In the genomic region with DNA sequence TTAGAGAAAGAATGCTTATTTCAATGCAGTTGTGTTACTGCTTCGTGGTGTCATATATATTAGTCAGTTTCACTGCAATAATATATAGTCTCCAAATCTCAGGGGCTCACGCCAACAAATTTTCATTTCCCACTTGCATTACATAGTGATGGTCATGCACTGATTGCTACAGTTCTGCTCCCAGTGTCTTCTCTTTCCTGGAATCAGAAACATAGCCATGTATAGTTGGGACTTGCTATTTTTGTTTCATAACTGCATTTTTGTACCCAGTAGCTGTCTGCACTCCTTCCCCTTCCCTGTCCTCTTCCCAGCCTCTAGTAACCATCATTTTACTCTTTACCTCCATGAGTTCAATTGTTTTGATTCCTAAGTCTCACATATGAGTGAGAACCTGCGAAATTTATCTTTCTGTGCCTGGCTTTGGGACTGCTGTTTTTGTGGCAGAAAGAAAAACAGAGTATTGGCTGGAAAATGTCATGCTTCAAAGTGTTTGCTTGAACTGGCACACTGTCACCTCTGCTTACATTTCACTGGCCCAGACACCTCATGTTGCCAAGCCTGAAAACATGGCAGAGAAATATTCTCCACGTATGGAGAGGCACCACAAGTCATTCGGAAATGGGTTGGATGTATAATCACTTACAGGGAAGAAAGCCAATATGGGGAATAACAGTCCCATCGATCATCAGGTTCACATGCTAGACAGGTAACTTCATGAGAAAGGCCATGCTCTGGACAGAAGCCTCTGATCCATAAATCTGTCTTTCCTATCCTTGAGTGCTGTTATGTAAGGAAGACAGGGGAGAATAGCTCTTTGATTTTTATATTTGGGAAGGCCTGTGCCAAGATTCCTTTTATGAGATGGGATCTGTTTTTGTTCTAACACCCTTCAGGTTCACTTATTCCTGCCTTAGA, we compare ENCODE assay signal across 14 cellular contexts.
DNase-seq lines count a peak whose midpoint lies in the region; ATAC-seq and TF ChIP-seq lines count a peak whose summit lies in the region.
"Had no signal": no experiment of that assay in that cellular context is flagged by ENCODE, and none has a peak within 500 bp of the region (broad histone marks: within the 10 kb centered on the region; RNA-seq: fewer than 3 reads in every experiment).

No MANE protein-coding gene starts in this region.

- H3K9me3 ChIP-seq in Karpas-422 (ENCODE audit: low read length): no peaks in the 10 kb centered on the region

- no peak overlapping the region for H3K9ac ChIP-seq in Karpas-422 (ENCODE audit: low read length)

- no peaks in the 10 kb centered on the region for H3K9me2 ChIP-seq in Karpas-422 (replicated peaks; ENCODE audit: insufficient read depth, low read length)

- peak overlapping the region; percentile 22 for H3K4me3 Mint-ChIP-seq in memory B cell
- H3K4me3 Mint-ChIP-seq: activated CD8-positive, alpha-beta T cell treated with anti-CD3 and anti-CD28 coated beads, Interleukin-2, amount 10 ng/mL, durations not matched to agents 7 days and 5 days; activated naive CD8-positive, alpha-beta T cell had no signal

- TF ChIP-seq CTCF in AG10803 (conservative IDR thresholded peaks at IDR 0.05; ENCODE audit: low read length): 0 out of 2 replicates have a peak, but pooled peaks have one; percentile 1
- TF ChIP-seq CTCF in GM13977 (IDR thresholded peaks at IDR 0.05; ENCODE audit: extremely low read depth, insufficient read depth, missing control alignments): no peak

- no peaks in the 10 kb centered on the region for H4K20me1 ChIP-seq in Karpas-422 (ENCODE audit: insufficient read depth, low read depth, low read length)

- peak overlapping the region; percentile 40 for H3K4me2 ChIP-seq in Karpas-422 (ENCODE audit: low read depth, low read length, poor library complexity, severe bottlenecking)

- H3K27ac Mint-ChIP-seq in memory B cell: peak overlapping the region; percentile 96
- H3K27ac Mint-ChIP-seq: activated CD8-positive, alpha-beta T cell treated with anti-CD3 and anti-CD28 coated beads, Interleukin-2, amount 10 ng/mL, durations not matched to agents 7 days and 5 days; activated naive CD8-positive, alpha-beta T cell had no signal

- H3K27me3 Mint-ChIP-seq in memory B cell: no peaks in the 10 kb centered on the region
- H3K27me3 Mint-ChIP-seq: activated naive CD8-positive, alpha-beta T cell had no signal

- no peaks in the 10 kb centered on the region for H3K79me2 ChIP-seq in Karpas-422 (ENCODE audit: low read length)

- H3K4me1 ChIP-seq in Karpas-422 (ENCODE audit: low read length): peaks cover 22% of the 10 kb centered on the region

- no peak overlapping the region for H3K27ac ChIP-seq in Karpas-422 (ENCODE audit: low read length)
- H3K27ac ChIP-seq in cingulate gyrus (ENCODE audit: low read depth, low read length): peak overlapping the region; percentile 2

- H3K4me1 Mint-ChIP-seq in memory B cell: peaks cover 45% of the 10 kb centered on the region

- no peaks in the 10 kb centered on the region for H3K27me3 ChIP-seq in Karpas-422 (ENCODE audit: low read length)

- no peak for ATAC-seq in memory B cell (ENCODE audit: low read depth)
- ATAC-seq: activated CD8-positive, alpha-beta T cell treated with anti-CD3 and anti-CD28 coated beads, Interleukin-2, amount 10 ng/mL, durations not matched to agents 7 days and 5 days had no signal

- no peaks in the 10 kb centered on the region; the same call in 1 of the 2 replicates for H3K36me3 ChIP-seq in Karpas-422 (ENCODE audit: insufficient read depth, low read length)

- no peaks in the 10 kb centered on the region for H3K36me3 Mint-ChIP-seq in memory B cell

- DNase-seq in AG10803 (ENCODE audit: low read depth) (peak; percentile 75), Karpas-422 (no peak), memory B cell (ENCODE audit: low spot score in 2 of 2) (no peak), midbrain (lab: John Stamatoyannopoulos, UW) (no peak), GM13977 (ENCODE audit: low spot score) (no peak), NCI-H146 treated with DMSO at 0.1 percent for 48 hours (lab: John Stamatoyannopoulos, UW; ENCODE audit: unreplicated experiment) (no peak)
- DNase-seq in activated naive CD4-positive, alpha-beta T cell treated with Interleukin-2 at 50 U/mL for 16 hours: no peak
- DNase-seq: activated CD8-positive, alpha-beta T cell treated with anti-CD3 and anti-CD28 coated beads, Interleukin-2, amount 10 ng/mL, durations not matched to agents 7 days and 5 days; dorsolateral prefrontal cortex; glutamatergic neuron; Kasumi-1; NCI-H2107 had no signal

- no peaks in the 10 kb centered on the region for H3K9me3 Mint-ChIP-seq in memory B cell

- H3K4me3 ChIP-seq in AG10803 (ENCODE audit: low read length): no peak overlapping the region
- H3K4me3 ChIP-seq in Karpas-422 (ENCODE audit: low read length): no peak overlapping the region
- H3K4me3 ChIP-seq: dorsolateral prefrontal cortex had no signal

- peak overlapping the region; percentile 77 for H2AFZ ChIP-seq in Karpas-422 (ENCODE audit: low read length)

- in situ Hi-C loops in GM13977 (cut with MboI; ENCODE audit: low pct_unique_long_range_greater_than_20kb, low sequenced_read_pairs, unreplicated experiment): loop anchor here (10.0 kb wide), 1 partner anchor 56 kb away; a partner anchor contains a TSS
